Comparison of ENCODE assay signal across 1 cellular context in the genomic region with DNA sequence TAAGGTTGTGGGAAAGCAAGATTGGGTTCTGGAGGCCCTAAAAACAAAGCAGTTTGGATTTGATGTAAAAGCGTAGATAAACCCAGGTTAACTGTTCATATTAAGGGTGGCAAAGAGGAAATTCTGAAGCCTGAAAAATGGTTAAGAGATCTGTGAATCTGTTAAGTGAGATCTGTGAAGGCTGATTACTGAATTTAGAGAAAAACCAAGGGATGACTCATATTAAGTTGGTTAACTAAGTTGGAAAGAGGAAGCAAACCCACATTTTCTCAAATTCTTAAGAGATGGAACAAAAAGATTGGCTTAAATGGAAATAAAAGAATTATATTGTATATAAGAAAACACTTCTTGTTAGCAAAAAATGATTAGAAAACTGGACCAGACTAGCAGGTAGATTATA.
TF ChIP-seq lines count a peak whose summit lies in the region.

No MANE protein-coding gene starts in this region.

TF ChIP-seq in IMR-90, 13 proteins besides CTCF, POLR2A, EP300 and RAD21:
- TF ChIP-seq MAZ (IDR thresholded peaks at IDR 0.05; ENCODE audit: borderline replicate concordance, low read depth, low read length), result no peak
- TF ChIP-seq FOS (IDR thresholded peaks at IDR 0.05; ENCODE audit: low read depth, low read length), result peak; percentile 29; the same call in 1 of the 2 replicates
